In genomic region chr6:118307581-118307980, GRCh38 we compare ENCODE assay signal across 1 cellular context.
TF ChIP-seq lines count a peak whose summit lies in the region.

No MANE protein-coding gene starts in this region.

TF ChIP-seq in HepG2, 621 proteins besides CTCF, POLR2A, EP300 and RAD21 (continued from another document):
- TF ChIP-seq ZNF362 (CRISPR knock-in tag; IDR thresholded peaks at IDR 0.05; ENCODE audit: borderline replicate concordance): no peak
- TF ChIP-seq PHF8 (CRISPR knock-in tag; IDR thresholded peaks at IDR 0.05): no peak
- TF ChIP-seq IRF9 (CRISPR knock-in tag; IDR thresholded peaks at IDR 0.05; ENCODE audit: borderline replicate concordance): no peak
- no peak for TF ChIP-seq ZNF678 (CRISPR knock-in tag; IDR thresholded peaks at IDR 0.05)
- TF ChIP-seq MAF1 (CRISPR knock-in tag; IDR thresholded peaks at IDR 0.05; ENCODE audit: borderline replicate concordance): no peak
